Comparison of ENCODE assay signal across 8 cellular contexts in the genomic region with DNA sequence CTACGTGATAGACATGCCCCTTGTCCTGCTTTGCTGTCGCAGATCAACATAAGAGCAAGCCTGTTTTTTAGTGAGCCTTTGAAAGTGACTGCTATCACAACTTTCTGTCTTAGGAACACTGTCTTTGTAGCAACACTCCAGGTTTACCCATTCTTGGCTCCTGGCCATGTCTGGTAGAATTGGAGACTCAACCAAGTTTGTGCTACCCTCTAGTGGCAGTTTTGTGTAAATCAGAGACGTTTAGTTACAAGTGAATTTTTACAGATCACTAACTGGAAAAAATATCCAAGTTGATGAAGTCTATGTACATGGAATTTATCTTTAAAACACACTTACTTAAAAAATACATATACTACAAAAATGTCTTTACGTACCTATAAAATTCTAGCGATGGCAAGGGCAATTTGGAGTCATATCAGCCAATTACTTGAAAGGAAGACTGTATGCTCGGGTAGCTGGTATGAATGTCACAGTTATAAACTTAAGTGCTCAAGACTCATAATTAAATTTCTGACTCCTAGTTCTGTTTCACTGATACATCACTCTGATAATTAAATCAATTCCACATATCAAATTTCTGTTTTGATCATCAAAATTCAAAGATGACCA.
A peak's percentile ranks its signal among the peaks of the same experiment; 100 is the strongest.
DNase-seq lines count a peak whose midpoint lies in the region; TF ChIP-seq lines count a peak whose summit lies in the region.

No MANE protein-coding gene starts in this region.

- no peaks in the 10 kb centered on the region for H3K36me3 ChIP-seq in brain microvascular endothelial cell (replicated peaks)

- H3K36me3 Mint-ChIP-seq in HFFc6 (ENCODE audit: low read depth) (no peaks in the 10 kb centered on the region), immature natural killer cell (no peaks in the 10 kb centered on the region)

- in situ Hi-C loops in brain microvascular endothelial cell (cut with HindIII; ENCODE audit: low pct_ligation_motif_present, low sequenced_read_pairs) = no loop called here

- no peak overlapping the region for H3K27ac ChIP-seq in 22Rv1
- no peak overlapping the region for H3K27ac ChIP-seq in brain microvascular endothelial cell

- H3K4me1 Mint-ChIP-seq in HFFc6 (ENCODE audit: low read depth) (no peaks in the 10 kb centered on the region), immature natural killer cell (no peaks in the 10 kb centered on the region)

- H3K27me3 Mint-ChIP-seq in HFFc6 (ENCODE audit: insufficient read depth) (peaks cover 3% of the 10 kb centered on the region), immature natural killer cell (ENCODE audit: low read depth in 3 of 3) (peaks cover 0 to 3% (median 0%) of the 10 kb centered on the region in 3 donors)

- no peaks in the 10 kb centered on the region for H3K9me3 Mint-ChIP-seq in HFFc6
- H3K9me3 Mint-ChIP-seq in immature natural killer cell = peaks cover 0 to 3% (median 0%) of the 10 kb centered on the region in 6 donors

- H3K27me3 ChIP-seq in brain microvascular endothelial cell (replicated peaks) = no peaks in the 10 kb centered on the region

- H3K4me3 ChIP-seq in brain microvascular endothelial cell (ENCODE audit: low read depth, low read length) = no peak overlapping the region

- TF ChIP-seq CTCF in 22Rv1 (IDR thresholded peaks at IDR 0.05) (peak; percentile 82), GM12801 (IDR thresholded peaks at IDR 0.05; ENCODE audit: extremely low read depth, insufficient read length) (peak; percentile 16), HFFc6 (IDR thresholded peaks at IDR 0.05) (peak; percentile 88), brain microvascular endothelial cell (IDR thresholded peaks at IDR 0.05; ENCODE audit: low read depth, low read length, missing control alignments) (peak; percentile 68)

- H3K27ac Mint-ChIP-seq in HFFc6 (no peak overlapping the region), immature natural killer cell (no peak overlapping the region)

- H3K4me3 Mint-ChIP-seq in HFFc6 = no peak overlapping the region
- no peak overlapping the region for H3K4me3 Mint-ChIP-seq in immature natural killer cell

- DNase-seq in HFFc6 (peak; percentile 76), MV-4-11 (lab: John Stamatoyannopoulos, UW) (peak; percentile 63), SHP77 (lab: John Stamatoyannopoulos, UW) (peak; percentile 70 to 79), brain microvascular endothelial cell (peak; percentile 79), immature natural killer cell (peak in 2 of 3 donors; percentile 1 to 19)
- peak; percentile 30 for DNase-seq in stimulated activated CD4-positive, alpha-beta T cell treated with anti-CD3 and anti-CD28 coated beads, Interleukin-1b, Interleukin-23, amount 100 ng/mL, for 48 hours

Comparison
In these comparisons a context has a peak if more than half of its experiments do, and no peak if none do; other contexts are left out.
1. CTCF ChIP-seq: peak in every context shown above with its lines; median percentile 88 in HFFc6; 82 in 22Rv1; 68 in brain microvascular endothelial cell; 16 in GM12801.
2. DNase-seq: peak in every context shown above with its lines; median percentile 79 in brain microvascular endothelial cell; 76 in HFFc6; 74 in SHP77; 63 in MV-4-11; 30 in stimulated activated CD4-positive, alpha-beta T cell treated with anti-CD3 and anti-CD28 coated beads, Interleukin-1b, Interleukin-23, amount 100 ng/mL, for 48 hours; 10 in immature natural killer cell.